Comparison of ENCODE assay signal across 9 cellular contexts in the genomic region with DNA sequence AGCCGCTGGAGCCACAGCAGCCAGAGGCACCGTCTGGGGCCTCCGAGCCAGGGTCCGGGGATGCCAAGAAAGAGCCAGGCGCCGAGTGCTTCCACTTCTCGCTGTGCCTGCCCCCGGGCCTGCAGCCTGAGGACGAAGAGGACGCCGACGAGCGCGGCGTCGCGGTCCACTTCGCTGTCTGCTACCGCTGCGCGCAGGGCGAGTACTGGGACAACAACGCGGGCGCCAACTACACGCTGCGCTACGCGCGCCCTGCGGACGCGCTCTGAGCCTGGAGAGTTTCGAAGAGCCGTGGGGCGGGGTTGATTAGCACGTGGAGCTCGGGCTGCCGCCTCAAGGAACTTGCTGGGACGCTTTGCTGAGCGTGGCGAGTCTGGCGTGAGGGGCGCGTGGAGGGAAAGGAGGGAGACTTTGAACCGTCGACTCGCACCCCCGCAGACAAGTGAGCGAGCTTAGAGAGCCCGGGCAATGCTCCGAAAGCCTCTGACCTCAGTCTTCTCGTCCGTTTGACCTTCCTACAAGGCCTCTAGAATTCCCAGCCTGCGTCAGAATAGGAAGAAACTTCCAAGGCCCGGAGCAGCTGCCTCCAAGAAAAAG. TPM values are rescaled to one million over a fixed set of nuclear protein-coding genes. Genes with fewer than 3 reads are reported as not detected.
A peak's percentile ranks its signal among the peaks of the same experiment; 100 is the strongest.
DNase-seq lines count a peak whose midpoint lies in the region; ATAC-seq and TF ChIP-seq lines count a peak whose summit lies in the region.
"Had no signal": no experiment of that assay in that cellular context is flagged by ENCODE, and none has a peak within 500 bp of the region (broad histone marks: within the 10 kb centered on the region; RNA-seq: fewer than 3 reads in every experiment).

No MANE protein-coding gene starts in this region.

- DNase-seq in GM12865 (ENCODE audit: low read depth) (no peak), retinal pigment epithelial cell (ENCODE audit: low read depth) (no peak), Kasumi-1 (lab: John Stamatoyannopoulos, UW) (no peak), MG63 (no peak)
- DNase-seq in activated naive CD8-positive, alpha-beta T cell treated with anti-CD3 and anti-CD28 coated beads, Interleukin-2, amount 10 ng/mL, durations not matched to agents 7 days and 5 days: peak; percentile 37
- DNase-seq: OCI-M1 had no signal

- no peak for ATAC-seq in activated naive CD8-positive, alpha-beta T cell treated with anti-CD3 and anti-CD28 coated beads, Interleukin-2, amount 10 ng/mL, durations not matched to agents 7 days and 5 days (ENCODE audit: low read depth)
- ATAC-seq in activated CD4-positive, CD25-positive, alpha-beta regulatory T cell treated with anti-CD3 and anti-CD28 coated beads, Interleukin-2, amount 50 U/mL, for 24 hours: no peak
- no peak for ATAC-seq in GM21390 (IDR thresholded peaks at IDR 0.05; ENCODE audit: unreplicated experiment)

- H3K27me3 ChIP-seq in MG63: no peaks in the 10 kb centered on the region

- H3K36me3 Mint-ChIP-seq in activated naive CD8-positive, alpha-beta T cell treated with anti-CD3 and anti-CD28 coated beads, Interleukin-2, amount 10 ng/mL, durations not matched to agents 7 days and 5 days: no peaks in the 10 kb centered on the region

- POLR2A ChIA-PET in activated naive CD8-positive, alpha-beta T cell treated with anti-CD3 and anti-CD28 coated beads, Interleukin-2, amount 10 ng/mL, durations not matched to agents 7 days and 5 days (lab: Charles Lee): no interaction called here

- no peaks in the 10 kb centered on the region for H3K36me3 ChIP-seq in MG63

- no peak overlapping the region for H3K27ac Mint-ChIP-seq in activated naive CD8-positive, alpha-beta T cell treated with anti-CD3 and anti-CD28 coated beads, Interleukin-2, amount 10 ng/mL, durations not matched to agents 7 days and 5 days

- peaks cover 68% of the 10 kb centered on the region for H3K27me3 Mint-ChIP-seq in activated naive CD8-positive, alpha-beta T cell treated with anti-CD3 and anti-CD28 coated beads, Interleukin-2, amount 10 ng/mL, durations not matched to agents 7 days and 5 days

- TF ChIP-seq CTCF in GM12865 (IDR thresholded peaks at IDR 0.05; ENCODE audit: insufficient read depth, low read depth, low read length, missing control alignments) (no peak), retinal pigment epithelial cell (conservative IDR thresholded peaks at IDR 0.05; ENCODE audit: low read depth, low read length) (no peak)

- peak overlapping the region; percentile 87 for H3K4me3 ChIP-seq in GM12865 (ENCODE audit: low read depth, low read length)
- H3K4me3 ChIP-seq in iPS-18c (ENCODE audit: insufficient read depth, low read depth, low read length): peak overlapping the region; percentile 67; the same call in 1 of the 2 replicates
- H3K4me3 ChIP-seq in retinal pigment epithelial cell (ENCODE audit: low read length): peak overlapping the region; percentile 8
- H3K4me3 ChIP-seq in MG63: no peak overlapping the region

- H3K4me1 Mint-ChIP-seq in activated naive CD8-positive, alpha-beta T cell treated with anti-CD3 and anti-CD28 coated beads, Interleukin-2, amount 10 ng/mL, durations not matched to agents 7 days and 5 days: peaks cover 4% of the 10 kb centered on the region

- H3K9me3 Mint-ChIP-seq in activated naive CD8-positive, alpha-beta T cell treated with anti-CD3 and anti-CD28 coated beads, Interleukin-2, amount 10 ng/mL, durations not matched to agents 7 days and 5 days: no peaks in the 10 kb centered on the region

- H3K9me3 ChIP-seq in iPS-18c (ENCODE audit: control insufficient read depth, insufficient read depth, low read length): peaks cover 4% of the 10 kb centered on the region
- H3K9me3 ChIP-seq in MG63: no peaks in the 10 kb centered on the region

- peak overlapping the region; percentile 13 for H3K4me3 Mint-ChIP-seq in activated naive CD8-positive, alpha-beta T cell treated with anti-CD3 and anti-CD28 coated beads, Interleukin-2, amount 10 ng/mL, durations not matched to agents 7 days and 5 days

RNA-seq across cellular contexts. Expression of a gene that starts 1.3 kb away (rescaled TPM):
- under 1 TPM; 0.11 to 0.17 TPM for total RNA-seq in activated naive CD8-positive, alpha-beta T cell treated with anti-CD3 and anti-CD28 coated beads, Interleukin-2, amount 10 ng/mL, durations not matched to agents 7 days and 5 days
- total RNA-seq in MG63 (2014; rRNA removed; shearing (Covaris generic); ENCODE audit: low replicate concordance): 0.16 TPM in 1 of 2 replicates, not detected in the other
